Comparison of ENCODE assay signal across 1 cellular context in genomic region chr18:49487711-49488310, GRCh38.
TF ChIP-seq lines count a peak whose summit lies in the region.

No MANE protein-coding gene starts in this region.

TF ChIP-seq in H1, 55 proteins besides CTCF, POLR2A, EP300 and RAD21 (continued from another document):
- TF ChIP-seq YY1 (IDR thresholded peaks at IDR 0.05; ENCODE audit: low read depth, low read length) (no peak), SIN3A (conservative IDR thresholded peaks at IDR 0.05 in 1 of 2, IDR thresholded peaks at IDR 0.05 in 1 of 2; ENCODE audit: low read depth in 1 of 2, low read length in 2 of 2) (no peak), ASH2L (IDR thresholded peaks at IDR 0.05; ENCODE audit: low read length) (no peak), NRF1 (IDR thresholded peaks at IDR 0.05; ENCODE audit: low read depth, low read length) (no peak), CEBPB (IDR thresholded peaks at IDR 0.05; ENCODE audit: low read depth, low read length) (no peak), ATF2 (IDR thresholded peaks at IDR 0.05; ENCODE audit: low read length) (0 out of 2 replicates have a peak, but pooled peaks have one; percentile 20), RNF2 (IDR thresholded peaks at IDR 0.05; ENCODE audit: borderline replicate concordance, low read depth, low read length, missing control alignments, poor library complexity, severe bottlenecking) (no peak)
